ENCODE assay signal across 29 cellular contexts in genomic region chr2:152058655-152059054, GRCh38.
"Had no signal": no experiment of that assay in that cellular context is flagged by ENCODE, and none has a peak within 500 bp of the region (broad histone marks: within the 10 kb centered on the region; RNA-seq: fewer than 3 reads in every experiment).

No MANE protein-coding gene starts in this region.

- H3K4me3 Mint-ChIP-seq: natural killer cell; nephron; neural progenitor cell; stimulated activated effector memory CD8-positive, alpha-beta T cell treated with anti-CD3 and anti-CD28 coated beads, Interleukin-12 subunit alpha, Interleukin-12 subunit beta, amount 100 ng/mL, for 72 hours; stimulated activated naive B cell treated with anti-CD40 and anti-IgM and Interleukin-4, amounts not matched to agents 10 μg/mL and 1 μg/mL and 100 μg/mL, for 72 hours; stimulated activated naive CD8-positive, alpha-beta T cell treated with anti-CD3 and anti-CD28 coated beads, Interleukin-15, Interleukin-2, amounts not matched to agents 100 ng/mL and 50 ng/mL, for 24 hours had no signal

- ATAC-seq: natural killer cell; psoas muscle; right cardiac atrium; right lobe of liver; stimulated activated effector memory CD8-positive, alpha-beta T cell treated with anti-CD3 and anti-CD28 coated beads, Interleukin-12 subunit alpha, Interleukin-12 subunit beta, amount 100 ng/mL, for 72 hours; stimulated activated naive B cell treated with anti-CD40 and anti-IgM and Interleukin-4, amounts not matched to agents 10 μg/mL and 1 μg/mL and 100 μg/mL, for 72 hours had no signal

- FAIRE-seq: small intestine, urothelium cell line had no signal

- H3K9me3 ChIP-seq: ovary, psoas muscle, right lobe of liver, thoracic aorta, thyroid gland, vagina had no signal

- H3K27ac ChIP-seq: neural progenitor cell, ovary, parathyroid adenoma, psoas muscle, right lobe of liver, sigmoid colon, stomach, thoracic aorta, thyroid gland, tibial nerve, upper lobe of left lung, vagina had no signal

- H3K4me2 ChIP-seq: neural progenitor cell had no signal

- H3K9me3 Mint-ChIP-seq: natural killer cell; stimulated activated effector memory CD8-positive, alpha-beta T cell treated with anti-CD3 and anti-CD28 coated beads, Interleukin-12 subunit alpha, Interleukin-12 subunit beta, amount 100 ng/mL, for 72 hours; stimulated activated naive CD8-positive, alpha-beta T cell treated with anti-CD3 and anti-CD28 coated beads, Interleukin-15, Interleukin-2, amounts not matched to agents 100 ng/mL and 50 ng/mL, for 24 hours had no signal

- H3K4me1 ChIP-seq: neural progenitor cell, psoas muscle, right lobe of liver had no signal

- H3K27me3 Mint-ChIP-seq: progenitor cell of endocrine pancreas had no signal

- H3K36me3 Mint-ChIP-seq: natural killer cell; stimulated activated effector memory CD8-positive, alpha-beta T cell treated with anti-CD3 and anti-CD28 coated beads, Interleukin-12 subunit alpha, Interleukin-12 subunit beta, amount 100 ng/mL, for 72 hours had no signal

- H3K36me3 ChIP-seq: neural progenitor cell, ovary, right lobe of liver, sigmoid colon, stomach, thoracic aorta, thyroid gland, tibial nerve, upper lobe of left lung, vagina had no signal

- DNase-seq: natural killer cell; occipital lobe; ovary; posterior cingulate gyrus; psoas muscle; right cardiac atrium; right lobe of liver; sigmoid colon; small intestine; stimulated activated CD4-positive, alpha-beta T cell treated with anti-CD3 and anti-CD28 coated beads, Interleukin-15, amount 100 ng/mL, for 24 hours; stimulated activated CD4-positive, alpha-beta T cell treated with anti-CD3 and anti-CD28 coated beads, Interleukin-2, amount 100 ng/mL, for 24 hours; stimulated activated CD4-positive, alpha-beta T cell treated with anti-CD3 and anti-CD28 coated beads, Interleukin-2, amount 100 ng/mL, for 48 hours; stimulated activated CD4-positive, alpha-beta T cell treated with anti-CD3 and anti-CD28 coated beads, Interleukin-4, amount 100 ng/mL, for 24 hours; stimulated activated naive B cell treated with anti-CD40 and anti-IgM and Interleukin-4, amounts not matched to agents 10 μg/mL and 1 μg/mL and 100 μg/mL, for 72 hours; stimulated activated naive CD4-positive, alpha-beta T cell treated with Interleukin-2 at 50 U/mL for 16 hours; stomach; thyroid gland; trophoblast cell; upper lobe of left lung had no signal

- H3K4me3 ChIP-seq: neural progenitor cell, ovary, psoas muscle, right lobe of liver, sigmoid colon, stomach, thoracic aorta, thyroid gland, tibial nerve, upper lobe of left lung, vagina had no signal

- H3K27ac Mint-ChIP-seq: natural killer cell; nephron; neural progenitor cell; progenitor cell of endocrine pancreas; stimulated activated effector memory CD8-positive, alpha-beta T cell treated with anti-CD3 and anti-CD28 coated beads, Interleukin-12 subunit alpha, Interleukin-12 subunit beta, amount 100 ng/mL, for 72 hours; stimulated activated naive B cell treated with anti-CD40 and anti-IgM and Interleukin-4, amounts not matched to agents 10 μg/mL and 1 μg/mL and 100 μg/mL, for 72 hours; stimulated activated naive CD8-positive, alpha-beta T cell treated with anti-CD3 and anti-CD28 coated beads, Interleukin-15, Interleukin-2, amounts not matched to agents 100 ng/mL and 50 ng/mL, for 24 hours had no signal

- H3K4me1 Mint-ChIP-seq: natural killer cell; stimulated activated effector memory CD8-positive, alpha-beta T cell treated with anti-CD3 and anti-CD28 coated beads, Interleukin-12 subunit alpha, Interleukin-12 subunit beta, amount 100 ng/mL, for 72 hours had no signal
